Comparison of ENCODE assay signal across 9 cellular contexts in genomic region chr11:126989942-126990715, GRCh38. TPM values are rescaled to one million over a fixed set of nuclear protein-coding genes. Genes with fewer than 3 reads are reported as not detected.
DNase-seq lines count a peak whose midpoint lies in the region; ATAC-seq and TF ChIP-seq lines count a peak whose summit lies in the region.
"Had no signal": no experiment of that assay in that cellular context is flagged by ENCODE, and none has a peak within 500 bp of the region (broad histone marks: within the 10 kb centered on the region; RNA-seq: fewer than 3 reads in every experiment).

No MANE protein-coding gene starts in this region.

- ATAC-seq in PC-3: peak; percentile 93

- TF ChIP-seq POLR2A in tibial nerve (IDR thresholded peaks at IDR 0.05): no peak

- CTCF ChIA-PET in PC-3 (lab: Charles Lee): interaction anchor here (0.7 to 1.2 kb wide), 3 partner anchors 127 to 383 kb away, joined by 3 read pairs; no protein-coding TSS in a partner anchor

- no peaks in the 10 kb centered on the region for H3K79me2 ChIP-seq in PC-3 (ENCODE audit: low read length)

- H3K4me3 ChIP-seq in PC-3 (ENCODE audit: low read length) (no peak overlapping the region), fibroblast of villous mesenchyme (ENCODE audit: low read depth, low read length) (no peak overlapping the region), tibial nerve (no peak overlapping the region)

- peaks cover 2% of the 10 kb centered on the region for H3K27me3 Mint-ChIP-seq in activated T-helper 1 cell treated with anti-CD3 and anti-CD28 coated beads, Interleukin-12 subunit alpha, Interleukin-12 subunit beta, Interleukin-2, Interleukin-4 antibody, amounts not matched to agents 30 ng/mL and 10 ng/mL and 1 ng/mL, durations not matched to agents 14 hours and 24 hours and 36 hours (ENCODE audit: insufficient read depth)

- peak; percentile 95 for TF ChIP-seq CTCF in GM20000 (IDR thresholded peaks at IDR 0.05; ENCODE audit: extremely low read depth, missing control alignments)
- peak; percentile 94 for TF ChIP-seq CTCF in PC-3 (conservative IDR thresholded peaks at IDR 0.05; ENCODE audit: low read depth, low read length)
- peak; percentile 96 for TF ChIP-seq CTCF in fibroblast of villous mesenchyme (IDR thresholded peaks at IDR 0.05; ENCODE audit: insufficient read depth, low read depth, low read length)
- TF ChIP-seq CTCF in tibial nerve (IDR thresholded peaks at IDR 0.05): peak; percentile 84 to 95 (median 91)

- no peak overlapping the region for H3K27ac Mint-ChIP-seq in activated T-helper 1 cell treated with anti-CD3 and anti-CD28 coated beads, Interleukin-12 subunit alpha, Interleukin-12 subunit beta, Interleukin-2, Interleukin-4 antibody, amounts not matched to agents 30 ng/mL and 10 ng/mL and 1 ng/mL, durations not matched to agents 14 hours and 24 hours and 36 hours

- no peaks in the 10 kb centered on the region for H3K9me3 ChIP-seq in PC-3 (ENCODE audit: low read length)
- H3K9me3 ChIP-seq in tibial nerve: no peaks in the 10 kb centered on the region

- H3F3A ChIP-seq in PC-3 (ENCODE audit: low read length, unreplicated experiment): no peaks in the 10 kb centered on the region

- no peak overlapping the region for H2AFZ ChIP-seq in PC-3 (ENCODE audit: low read length)

- H3K36me3 Mint-ChIP-seq in activated T-helper 1 cell treated with anti-CD3 and anti-CD28 coated beads, Interleukin-12 subunit alpha, Interleukin-12 subunit beta, Interleukin-2, Interleukin-4 antibody, amounts not matched to agents 30 ng/mL and 10 ng/mL and 1 ng/mL, durations not matched to agents 14 hours and 24 hours and 36 hours (ENCODE audit: low read depth): no peaks in the 10 kb centered on the region

- no peaks in the 10 kb centered on the region for H4K20me1 ChIP-seq in PC-3 (ENCODE audit: low read length)

- intact Hi-C loops in PC-3 (cut with micrococcal nuclease): loop anchor here (1.0 to 2.0 kb wide), 2 partner anchors 383 to 680 kb away; no protein-coding TSS in a partner anchor
- intact Hi-C loops in activated T-helper 1 cell treated with anti-CD3 and anti-CD28 coated beads, Interleukin-12 subunit alpha, Interleukin-12 subunit beta, Interleukin-2, Interleukin-4 antibody, amounts not matched to agents 30 ng/mL and 10 ng/mL and 1 ng/mL, durations not matched to agents 14 hours and 24 hours and 36 hours (cut with micrococcal nuclease): loop anchor here (1.0 to 5.0 kb wide), 3 partner anchors 274 to 683 kb away; no protein-coding TSS in a partner anchor

- no peaks in the 10 kb centered on the region for H3K9me3 Mint-ChIP-seq in activated T-helper 1 cell treated with anti-CD3 and anti-CD28 coated beads, Interleukin-12 subunit alpha, Interleukin-12 subunit beta, Interleukin-2, Interleukin-4 antibody, amounts not matched to agents 30 ng/mL and 10 ng/mL and 1 ng/mL, durations not matched to agents 14 hours and 24 hours and 36 hours

- no peak for TF ChIP-seq EP300 in tibial nerve (IDR thresholded peaks at IDR 0.05)

- peak; percentile 71 for DNase-seq in COR-L47 (lab: John Stamatoyannopoulos, UW)
- DNase-seq in GM20000 (ENCODE audit: low spot score): peak; percentile 79
- DNase-seq in HuH-7 (ENCODE audit: low spot score): peak; percentile 80
- peak; percentile 77 for DNase-seq in PC-3
- DNase-seq in activated T-helper 1 cell treated with anti-CD3 and anti-CD28 coated beads, Interleukin-12 subunit alpha, Interleukin-12 subunit beta, Interleukin-2, Interleukin-4 antibody, amounts not matched to agents 30 ng/mL and 10 ng/mL and 1 ng/mL, durations not matched to agents 14 hours and 24 hours and 36 hours (ENCODE audit: low spot score): peak; percentile 22
- peak; percentile 52 for DNase-seq in fibroblast of villous mesenchyme (ENCODE audit: low read depth)
- peak in 53 of 56 donors; percentile 21 to 91 (median 71) for DNase-seq in nucleus accumbens (lab: John Stamatoyannopoulos, UW)
- DNase-seq in tibial nerve (ENCODE audit: low spot score in 2 of 2): peak; percentile 39 to 65

- H3K36me3 ChIP-seq in PC-3 (ENCODE audit: low read depth, low read length) (no peaks in the 10 kb centered on the region), tibial nerve (no peaks in the 10 kb centered on the region)

- H3K4me3 Mint-ChIP-seq in activated T-helper 1 cell treated with anti-CD3 and anti-CD28 coated beads, Interleukin-12 subunit alpha, Interleukin-12 subunit beta, Interleukin-2, Interleukin-4 antibody, amounts not matched to agents 30 ng/mL and 10 ng/mL and 1 ng/mL, durations not matched to agents 14 hours and 24 hours and 36 hours: no peak overlapping the region

- no peaks in the 10 kb centered on the region for H3K4me1 Mint-ChIP-seq in activated T-helper 1 cell treated with anti-CD3 and anti-CD28 coated beads, Interleukin-12 subunit alpha, Interleukin-12 subunit beta, Interleukin-2, Interleukin-4 antibody, amounts not matched to agents 30 ng/mL and 10 ng/mL and 1 ng/mL, durations not matched to agents 14 hours and 24 hours and 36 hours (ENCODE audit: low read depth)

- POLR2A ChIA-PET in PC-3 (lab: Charles Lee; ENCODE audit: unreplicated experiment): no interaction called here

- H3K4me1 ChIP-seq in PC-3 (ENCODE audit: insufficient read depth, low read length) (peaks cover 26% of the 10 kb centered on the region), tibial nerve (peaks cover 0 to 6% (median 0%) of the 10 kb centered on the region in 4 donors)

- H3K27me3 ChIP-seq in PC-3 (ENCODE audit: low read length) (peaks cover 49% of the 10 kb centered on the region), tibial nerve (no peaks in the 10 kb centered on the region)

- no peak overlapping the region for H3K4me2 ChIP-seq in PC-3 (ENCODE audit: low read length)

- BruUV-seq in PC-3 (replicated peaks; lab: Mats Ljungman, UMichigan): no TSS peak

- no peak overlapping the region for H3K27ac ChIP-seq in PC-3 (ENCODE audit: low read length)
- H3K27ac ChIP-seq in tibial nerve: no peak overlapping the region

- H3K9me2 ChIP-seq in PC-3 (replicated peaks; ENCODE audit: low read length): no peaks in the 10 kb centered on the region

- H3K9ac ChIP-seq in PC-3 (ENCODE audit: low read length): no peak overlapping the region

- 23 to 28% methylated on average over 21 to 22 of the region's 22 CpGs for WGBS in tibial nerve, 2 donors

RNA-seq across cellular contexts. Expression of gene KIRREL3, which starts 10.4 kb away (rescaled TPM):
- 0.44 TPM in 1 of 2 replicates, not detected in the other for total RNA-seq in PC-3 (2014; rRNA removed)
- not detected in 2 replicates for total RNA-seq in activated T-helper 1 cell treated with anti-CD3 and anti-CD28 coated beads, Interleukin-12 subunit alpha, Interleukin-12 subunit beta, Interleukin-2, Interleukin-4 antibody, amounts not matched to agents 30 ng/mL and 10 ng/mL and 1 ng/mL, durations not matched to agents 14 hours and 24 hours and 36 hours
- total RNA-seq in fibroblast of villous mesenchyme: 5.2 and 9.9 TPM in 2 replicates
- not detected for total RNA-seq in tibial nerve
- total RNA-seq: activated CD8-positive, alpha-beta memory T cell treated with anti-CD3 and anti-CD28 coated beads for 36 hours had no signal

Comparison
In these comparisons a context has a peak if more than half of its experiments do, and no peak if none do; other contexts are left out.
1. DNase-seq: peak in every context shown above with its lines; median percentile 80 in HuH-7; 79 in GM20000; 77 in PC-3; 71 in COR-L47; 71 in nucleus accumbens; 52 in fibroblast of villous mesenchyme; 52 in tibial nerve; 22 in activated T-helper 1 cell treated with anti-CD3 and anti-CD28 coated beads, Interleukin-12 subunit alpha, Interleukin-12 subunit beta, Interleukin-2, Interleukin-4 antibody, amounts not matched to agents 30 ng/mL and 10 ng/mL and 1 ng/mL, durations not matched to agents 14 hours and 24 hours and 36 hours.